In genomic region chr14:85731198-85731597, GRCh38 we compare ENCODE assay signal across 13 cellular contexts.
DNase-seq lines count a peak whose midpoint lies in the region; ATAC-seq and TF ChIP-seq lines count a peak whose summit lies in the region.
"Had no signal": no experiment of that assay in that cellular context is flagged by ENCODE, and none has a peak within 500 bp of the region (broad histone marks: within the 10 kb centered on the region; RNA-seq: fewer than 3 reads in every experiment).

No MANE protein-coding gene starts in this region.

- H3K27ac Mint-ChIP-seq in stimulated activated effector memory CD8-positive, alpha-beta T cell treated with anti-CD3 and anti-CD28 coated beads, Interleukin-12 subunit alpha, Interleukin-12 subunit beta, amount 100 ng/mL, for 72 hours, result no peak overlapping the region
- H3K27ac Mint-ChIP-seq: activated T-cell treated with anti-CD3 and anti-CD28 coated beads, Interleukin-2, amount 50 U/mL, for 72 hours had no signal

- H3K27me3 ChIP-seq in upper lobe of left lung, result no peaks in the 10 kb centered on the region
- H3K27me3 ChIP-seq: thyroid gland had no signal

- no peaks in the 10 kb centered on the region for H3K4me1 Mint-ChIP-seq in stimulated activated effector memory CD8-positive, alpha-beta T cell treated with anti-CD3 and anti-CD28 coated beads, Interleukin-12 subunit alpha, Interleukin-12 subunit beta, amount 100 ng/mL, for 72 hours

- H3K4me3 Mint-ChIP-seq in stimulated activated effector memory CD8-positive, alpha-beta T cell treated with anti-CD3 and anti-CD28 coated beads, Interleukin-12 subunit alpha, Interleukin-12 subunit beta, amount 100 ng/mL, for 72 hours, result no peak overlapping the region
- H3K4me3 Mint-ChIP-seq: activated T-cell treated with anti-CD3 and anti-CD28 coated beads, Interleukin-2, amount 50 U/mL, for 72 hours had no signal

- no peaks in the 10 kb centered on the region for H3K36me3 ChIP-seq in upper lobe of left lung
- H3K36me3 ChIP-seq: thyroid gland had no signal

- no peaks in the 10 kb centered on the region for H3K4me1 ChIP-seq in upper lobe of left lung
- H3K4me1 ChIP-seq: thyroid gland had no signal

- DNase-seq in HS-27A (ENCODE audit: low read depth) (peak; percentile 14), dedifferentiated amniotic fluid mesenchymal stem cell (ENCODE audit: extremely low spot score) (peak; percentile 83), kidney tubule cell (ENCODE audit: low spot score) (peak; percentile 4), upper lobe of left lung (no peak), ACHN (no peak), NCI-H128 (lab: John Stamatoyannopoulos, UW; ENCODE audit: unreplicated experiment) (no peak)
- DNase-seq in stimulated activated effector memory CD8-positive, alpha-beta T cell treated with anti-CD3 and anti-CD28 coated beads, Interleukin-12 subunit alpha, Interleukin-12 subunit beta, amount 100 ng/mL, for 72 hours (ENCODE audit: low spot score in 2 of 2), result no peak
- DNase-seq: activated CD4-positive, alpha-beta T cell treated with anti-CD3 and anti-CD28 coated beads for 48 hours; activated T-cell treated with anti-CD3 and anti-CD28 coated beads, Interleukin-2, amount 50 U/mL, for 72 hours; Calu3; thyroid gland had no signal

- in situ Hi-C loops in ACHN (cut with HindIII; ENCODE audit: low pct_ligation_motif_present, low pct_unique_long_range_greater_than_20kb, low sequenced_read_pairs), result no loop called here

- H3K36me3 Mint-ChIP-seq in stimulated activated effector memory CD8-positive, alpha-beta T cell treated with anti-CD3 and anti-CD28 coated beads, Interleukin-12 subunit alpha, Interleukin-12 subunit beta, amount 100 ng/mL, for 72 hours, result no peaks in the 10 kb centered on the region

- H3K4me3 ChIP-seq in upper lobe of left lung, result no peak overlapping the region
- H3K4me3 ChIP-seq: thyroid gland had no signal

- TF ChIP-seq CTCF in upper lobe of left lung (IDR thresholded peaks at IDR 0.05), result no peak

- H3K27ac ChIP-seq in upper lobe of left lung, result no peak overlapping the region
- H3K27ac ChIP-seq: epithelial cell of prostate, thyroid gland had no signal

- ATAC-seq in upper lobe of left lung (ENCODE audit: low FRiP score in 2 of 2) (peak; percentile 73 to 98), HG02571 (IDR thresholded peaks at IDR 0.05; ENCODE audit: unreplicated experiment) (no peak)
- no peak for ATAC-seq in stimulated activated effector memory CD8-positive, alpha-beta T cell treated with anti-CD3 and anti-CD28 coated beads, Interleukin-12 subunit alpha, Interleukin-12 subunit beta, amount 100 ng/mL, for 72 hours
- ATAC-seq: activated T-cell treated with anti-CD3 and anti-CD28 coated beads, Interleukin-2, amount 50 U/mL, for 72 hours had no signal

- no peak for TF ChIP-seq POLR2A in upper lobe of left lung (IDR thresholded peaks at IDR 0.05)

- no peak for TF ChIP-seq EP300 in upper lobe of left lung (IDR thresholded peaks at IDR 0.05)

- H3K9me3 ChIP-seq in upper lobe of left lung, result no peaks in the 10 kb centered on the region
- H3K9me3 ChIP-seq: thyroid gland had no signal

- peaks cover 6% of the 10 kb centered on the region for H3K9me3 Mint-ChIP-seq in stimulated activated effector memory CD8-positive, alpha-beta T cell treated with anti-CD3 and anti-CD28 coated beads, Interleukin-12 subunit alpha, Interleukin-12 subunit beta, amount 100 ng/mL, for 72 hours

Comparison
In these comparisons a context has a peak if more than half of its experiments do, and no peak if none do; other contexts are left out.
1. DNase-seq: peak in HS-27A (single experiment), dedifferentiated amniotic fluid mesenchymal stem cell (single experiment) and kidney tubule cell (single experiment); none in upper lobe of left lung (0 of 2), stimulated activated effector memory CD8-positive, alpha-beta T cell treated with anti-CD3 and anti-CD28 coated beads, Interleukin-12 subunit alpha, Interleukin-12 subunit beta, amount 100 ng/mL, for 72 hours (0 of 2), ACHN (single experiment) and NCI-H128 (single experiment).
2. ATAC-seq: peak in upper lobe of left lung (2 of 2); none in stimulated activated effector memory CD8-positive, alpha-beta T cell treated with anti-CD3 and anti-CD28 coated beads, Interleukin-12 subunit alpha, Interleukin-12 subunit beta, amount 100 ng/mL, for 72 hours (single experiment) and HG02571 (single experiment).